Comparison of ENCODE assay signal across 12 cellular contexts in genomic region chr15:31031471-31032064, GRCh38. TPM values are rescaled to one million over a fixed set of nuclear protein-coding genes. Genes with fewer than 3 reads are reported as not detected.
DNase-seq lines count a peak whose midpoint lies in the region; ATAC-seq, FAIRE-seq and TF ChIP-seq lines count a peak whose summit lies in the region.
"Had no signal": no experiment of that assay in that cellular context is flagged by ENCODE, and none has a peak within 500 bp of the region (broad histone marks: within the 10 kb centered on the region; RNA-seq: fewer than 3 reads in every experiment).

No MANE protein-coding gene starts in this region.

- TF ChIP-seq CTCF in left ventricle myocardium inferior (IDR thresholded peaks at IDR 0.05; ENCODE audit: borderline replicate concordance) (no peak), upper lobe of right lung (IDR thresholded peaks at IDR 0.05) (no peak)

- no peaks in the 10 kb centered on the region for H3K36me3 ChIP-seq in left ventricle myocardium inferior
- H3K36me3 ChIP-seq in adipocyte (ENCODE audit: control insufficient read depth, insufficient read depth, low read length, severe bottlenecking) = no peaks in the 10 kb centered on the region
- no peaks in the 10 kb centered on the region for H3K36me3 ChIP-seq in upper lobe of right lung
- H3K36me3 ChIP-seq: ascending aorta, BLaER1 had no signal

- H3K4me3 ChIP-seq in left ventricle myocardium inferior = no peak overlapping the region
- no peak overlapping the region for H3K4me3 ChIP-seq in adipocyte (ENCODE audit: low read length)
- H3K4me3 ChIP-seq in upper lobe of right lung = no peak overlapping the region
- H3K4me3 ChIP-seq: ascending aorta, BLaER1 had no signal

- ATAC-seq in Right ventricle myocardium inferior (no peak), HG02885 (IDR thresholded peaks at IDR 0.05; ENCODE audit: poor library complexity, unreplicated experiment) (peak; percentile 66), upper lobe of right lung (peak; percentile 41), GM19328 (IDR thresholded peaks at IDR 0.05; ENCODE audit: unreplicated experiment) (no peak)
- ATAC-seq: right cardiac atrium had no signal

- H3K9me3 ChIP-seq in left ventricle myocardium inferior (replicated peaks) (no peaks in the 10 kb centered on the region), adipocyte (ENCODE audit: control insufficient read depth, low read length) (no peaks in the 10 kb centered on the region), upper lobe of right lung (no peaks in the 10 kb centered on the region)
- H3K9me3 ChIP-seq: ascending aorta, BLaER1 had no signal

- no peak for FAIRE-seq in frontal cortex (lab: Jason Lieb, UNC)
- FAIRE-seq: TTC549 had no signal

- H3K4me1 ChIP-seq in left ventricle myocardium inferior (peaks cover 23% of the 10 kb centered on the region), adipocyte (ENCODE audit: control insufficient read depth, insufficient read depth, low read length) (peaks cover 18% of the 10 kb centered on the region), upper lobe of right lung (no peaks in the 10 kb centered on the region)
- H3K4me1 ChIP-seq: ascending aorta, BLaER1 had no signal

- H3K27ac ChIP-seq in left ventricle myocardium inferior (replicated peaks) = peak overlapping the region; percentile 63
- no peak overlapping the region for H3K27ac ChIP-seq in upper lobe of right lung
- H3K27ac ChIP-seq: ascending aorta, BLaER1 had no signal

- H3K9ac ChIP-seq in adipocyte (ENCODE audit: low read length) = no peak overlapping the region
- H3K9ac ChIP-seq: BLaER1 had no signal

- H3K27me3 ChIP-seq in left ventricle myocardium inferior (ENCODE audit: low read depth) (no peaks in the 10 kb centered on the region), adipocyte (replicated peaks; ENCODE audit: control insufficient read depth, insufficient read depth, low read length) (no peaks in the 10 kb centered on the region), upper lobe of right lung (no peaks in the 10 kb centered on the region)
- H3K27me3 ChIP-seq: ascending aorta, BLaER1 had no signal

- intact Hi-C loops in left ventricle myocardium inferior (cut with micrococcal nuclease) = no loop called here
- intact Hi-C loops in Right ventricle myocardium inferior (cut with DNase I) = loop anchor here (2.0 to 10.0 kb wide), 3 partner anchors 31 to 63 kb away; partner anchors contain the start of gene MTMR10
- intact Hi-C loops in upper lobe of right lung (cut with DNase I) = no loop called here

- DNase-seq in left ventricle myocardium inferior (no peak), Right ventricle myocardium inferior (ENCODE audit: missing footprints) (no peak), adipocyte (ENCODE audit: low read depth) (peak; percentile 10), upper lobe of right lung (no peak), frontal cortex (ENCODE audit: low spot score in 2 of 2) (no peak), epidermal melanocyte (ENCODE audit: insufficient read length, low spot score) (no peak)
- DNase-seq: right cardiac atrium had no signal

RNA-seq across cellular contexts. Expression of gene MTMR10, which starts 40.1 kb away (rescaled TPM):
- total RNA-seq in left ventricle myocardium inferior = 28.8 TPM
- total RNA-seq in Right ventricle myocardium inferior = 31.4 TPM
- total RNA-seq in upper lobe of right lung = 36.2 TPM
- total RNA-seq in frontal cortex = 6.1 TPM

Comparison
In these comparisons a context has a peak if more than half of its experiments do, and no peak if none do; other contexts are left out.
1. ATAC-seq: peak in HG02885 (single experiment) and upper lobe of right lung (single experiment); none in Right ventricle myocardium inferior (single experiment) and GM19328 (single experiment).